10 cellular contexts compared by ENCODE assay signal in the genomic region with DNA sequence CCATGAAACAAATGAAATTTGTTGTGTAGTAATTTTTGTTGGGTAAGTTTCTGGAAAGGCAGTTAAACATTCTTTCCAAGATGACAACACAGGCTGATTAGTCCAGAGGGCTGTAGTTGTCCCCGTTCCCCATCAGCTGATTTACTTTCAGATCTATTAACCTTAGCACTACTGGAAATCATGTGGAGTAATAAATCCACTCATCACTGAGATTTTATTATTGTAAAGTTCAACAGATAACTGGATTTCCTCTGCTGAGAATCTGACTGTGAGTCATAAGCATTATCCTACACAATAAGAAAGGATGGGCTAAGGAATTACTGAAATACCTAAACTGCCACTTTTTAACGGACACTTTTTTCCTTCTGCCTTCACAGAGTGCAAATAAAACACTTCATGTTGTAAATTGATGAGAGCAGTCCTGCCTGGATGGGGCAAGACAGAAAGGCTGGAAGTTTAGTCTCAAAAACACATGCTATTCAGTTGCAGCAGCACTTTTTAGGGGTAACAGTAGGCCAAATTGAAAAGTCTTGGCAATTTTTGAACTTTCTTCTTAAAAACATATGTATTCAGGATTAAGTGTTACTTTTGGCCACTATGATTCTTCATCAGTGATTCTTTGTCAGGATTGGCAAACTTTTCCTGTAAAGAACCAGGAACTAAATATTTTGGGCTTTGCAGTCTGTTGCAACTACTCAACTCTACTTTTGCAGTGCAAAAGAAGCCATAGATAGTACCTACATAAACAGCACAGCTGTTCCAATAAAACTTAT. TPM values are rescaled to one million over a fixed set of nuclear protein-coding genes. Genes with fewer than 3 reads are reported as not detected.
A peak's percentile ranks its signal among the peaks of the same experiment; 100 is the strongest.
DNase-seq lines count a peak whose midpoint lies in the region; ATAC-seq lines count a peak whose summit lies in the region.
"Had no signal": no experiment of that assay in that cellular context is flagged by ENCODE, and none has a peak within 500 bp of the region (broad histone marks: within the 10 kb centered on the region; RNA-seq: fewer than 3 reads in every experiment).

No MANE protein-coding gene starts in this region.

- peak overlapping the region in 1 of 2 donors; percentile 15 for H3K4me3 Mint-ChIP-seq in activated T-cell treated with anti-CD3 and anti-CD28 coated beads, Interleukin-2, amount 50 U/mL, for 72 hours
- H3K4me3 Mint-ChIP-seq in effector memory CD8-positive, alpha-beta T cell, result peak overlapping the region; percentile 6 to 46
- H3K4me3 Mint-ChIP-seq: naive B cell had no signal

- peaks cover 52% of the 10 kb centered on the region for H3K4me1 Mint-ChIP-seq in activated T-cell treated with anti-CD3 and anti-CD28 coated beads, Interleukin-2, amount 50 U/mL, for 72 hours (ENCODE audit: low read depth)
- peaks cover 43 to 84% of the 10 kb centered on the region in 2 donors for H3K4me1 Mint-ChIP-seq in effector memory CD8-positive, alpha-beta T cell (ENCODE audit: low read depth in 2 of 2)

- 3% methylated on average over 2 of the region's 2 CpGs for WGBS in aorta, 2 donors

- H3K36me3 Mint-ChIP-seq in activated T-cell treated with anti-CD3 and anti-CD28 coated beads, Interleukin-2, amount 50 U/mL, for 72 hours (ENCODE audit: insufficient read depth in 2 of 2), result no peaks in the 10 kb centered on the region
- peaks cover 24% of the 10 kb centered on the region for H3K36me3 Mint-ChIP-seq in effector memory CD8-positive, alpha-beta T cell (ENCODE audit: insufficient read depth)
- H3K36me3 Mint-ChIP-seq: naive B cell had no signal

- intact Hi-C loops in aorta (cut with DNase I), result loop anchor here in 1 of 2 donors (5.0 kb wide), 1 partner anchor 36 kb away; no protein-coding TSS in a partner anchor

- peak overlapping the region; percentile 83 for H3K27ac ChIP-seq in muscle layer of colon (ENCODE audit: low read depth, low read length)
- peak overlapping the region; percentile 86 to 96 for H3K27ac ChIP-seq in aorta (ENCODE audit: low read depth in 1 of 2, low read length in 2 of 2)
- H3K27ac ChIP-seq: BLaER1 had no signal

- no peak for ATAC-seq in activated T-cell treated with anti-CD3 and anti-CD28 coated beads, Interleukin-2, amount 50 U/mL, for 72 hours (replicated peaks in 1 of 2)
- no peak for ATAC-seq in effector memory CD8-positive, alpha-beta T cell (replicated peaks)
- ATAC-seq in aorta (ENCODE audit: low FRiP score) (peak; percentile 79), GM21619 (IDR thresholded peaks at IDR 0.05; ENCODE audit: unreplicated experiment) (no peak), HG02571 (IDR thresholded peaks at IDR 0.05; ENCODE audit: unreplicated experiment) (no peak)

- peaks cover 5% of the 10 kb centered on the region for H3K36me3 ChIP-seq in muscle layer of colon (ENCODE audit: insufficient read depth, low read length)
- H3K36me3 ChIP-seq in aorta (ENCODE audit: control insufficient read depth in 1 of 2, insufficient read depth in 2 of 2, low read length in 1 of 2), result no peaks in the 10 kb centered on the region
- H3K36me3 ChIP-seq: BLaER1 had no signal

- H3K27me3 Mint-ChIP-seq in activated T-cell treated with anti-CD3 and anti-CD28 coated beads, Interleukin-2, amount 50 U/mL, for 72 hours (ENCODE audit: low read depth), result no peaks in the 10 kb centered on the region
- no peaks in the 10 kb centered on the region for H3K27me3 Mint-ChIP-seq in effector memory CD8-positive, alpha-beta T cell
- H3K27me3 Mint-ChIP-seq: naive B cell had no signal

- H3K27ac Mint-ChIP-seq in activated T-cell treated with anti-CD3 and anti-CD28 coated beads, Interleukin-2, amount 50 U/mL, for 72 hours, result peak overlapping the region; percentile 46
- H3K27ac Mint-ChIP-seq in effector memory CD8-positive, alpha-beta T cell, result peak overlapping the region in 1 of 2 donors; percentile 65

- H3K9ac ChIP-seq in muscle layer of colon (ENCODE audit: low read length), result peak overlapping the region; percentile 26
- H3K9ac ChIP-seq: BLaER1 had no signal

- peak overlapping the region in 1 of 2 donors; percentile 1 for H3K4me3 ChIP-seq in muscle layer of colon (ENCODE audit: low read depth in 1 of 2, low read length in 2 of 2)
- H3K4me3 ChIP-seq in aorta (ENCODE audit: low read length in 2 of 2), result no peak overlapping the region
- H3K4me3 ChIP-seq: BLaER1 had no signal

- no peak for DNase-seq in activated T-cell treated with anti-CD3 and anti-CD28 coated beads, Interleukin-2, amount 50 U/mL, for 72 hours
- no peak for DNase-seq in activated T-cell treated with anti-CD3 and anti-CD28 coated beads, Interleukin-2, amount 50 U/mL, for 48 hours
- DNase-seq in effector memory CD8-positive, alpha-beta T cell, result no peak
- DNase-seq in aorta (no peak), C1 segment of cervical spinal cord (lab: John Stamatoyannopoulos, UW) (no peak)
- DNase-seq: naive B cell had no signal

- no peaks in the 10 kb centered on the region for H3K27me3 ChIP-seq in muscle layer of colon (ENCODE audit: control insufficient read depth in 1 of 2, insufficient read depth in 2 of 2, low read length in 2 of 2)
- H3K27me3 ChIP-seq in aorta (ENCODE audit: control insufficient read depth in 1 of 2, insufficient read depth in 2 of 2, low read length in 1 of 2), result no peaks in the 10 kb centered on the region

- H3K4me1 ChIP-seq in muscle layer of colon (ENCODE audit: insufficient read depth, low read length) (peaks cover 94% of the 10 kb centered on the region), aorta (ENCODE audit: control insufficient read depth in 1 of 2, insufficient read depth in 2 of 2, low read length in 2 of 2) (peaks cover 3 to 7% of the 10 kb centered on the region in 2 donors)

- H3K9me3 Mint-ChIP-seq in activated T-cell treated with anti-CD3 and anti-CD28 coated beads, Interleukin-2, amount 50 U/mL, for 72 hours, result no peaks in the 10 kb centered on the region
- no peaks in the 10 kb centered on the region for H3K9me3 Mint-ChIP-seq in effector memory CD8-positive, alpha-beta T cell
- H3K9me3 Mint-ChIP-seq: naive B cell had no signal

- no peaks in the 10 kb centered on the region for H3K9me3 ChIP-seq in muscle layer of colon (ENCODE audit: low read length)
- H3K9me3 ChIP-seq in aorta (ENCODE audit: control insufficient read depth, low read length), result no peaks in the 10 kb centered on the region
- H3K9me3 ChIP-seq: BLaER1 had no signal

RNA-seq across cellular contexts. Expression of a gene that starts 7.1 kb away (rescaled TPM):
- total RNA-seq in activated T-cell treated with anti-CD3 and anti-CD28 coated beads, Interleukin-2, amount 50 U/mL, for 72 hours, result 10 to 100 TPM; 63.7 to 90.6 TPM
- 100 to 1,000 TPM; 375 to 384 TPM for total RNA-seq in aorta
- 100 to 1,000 TPM in 1 of 2 donors, 10 to 100 TPM in 1; 80.0 to 115 TPM for polyA plus RNA-seq in aorta

Comparison
In these comparisons a context has a peak if more than half of its experiments do, and no peak if none do; other contexts are left out.
1. RNA of a gene that starts 7.1 kb away (total RNA-seq): 375 to 384 TPM in aorta; 63.7 to 90.6 TPM in activated T-cell treated with anti-CD3 and anti-CD28 coated beads, Interleukin-2, amount 50 U/mL, for 72 hours; every median in the first group is over 4 times any median in the second.